In genomic region chr20:33947709-33948295, GRCh38 we compare ENCODE assay signal across 8 cellular contexts. TPM values are rescaled to one million over a fixed set of nuclear protein-coding genes. Genes with fewer than 3 reads are reported as not detected.
DNase-seq lines count a peak whose midpoint lies in the region; ATAC-seq and TF ChIP-seq lines count a peak whose summit lies in the region.

No MANE protein-coding gene starts in this region.

- H3K27ac ChIP-seq in heart right ventricle: no peak overlapping the region
- no peak overlapping the region for H3K27ac ChIP-seq in right cardiac atrium (ENCODE audit: low read length)

- peaks cover 5% of the 10 kb centered on the region for H3K36me3 Mint-ChIP-seq in activated CD4-positive, alpha-beta memory T cell treated with anti-CD3 and anti-CD28 coated beads, Interleukin-2, amount 10 ng/mL, durations not matched to agents 7 days and 5 days (ENCODE audit: low read depth)

- intact Hi-C loops in heart right ventricle (cut with DNase I): loop anchor here in 1 of 10 donors (10.0 kb wide), 1 partner anchor 127 kb away; no protein-coding TSS in a partner anchor
- intact Hi-C loops in right cardiac atrium (cut with DNase I): no loop called here

- TF ChIP-seq CTCF in heart right ventricle (IDR thresholded peaks at IDR 0.05) (peak; percentile 11 to 56 (median 47)), fibroblast of pulmonary artery (IDR thresholded peaks at IDR 0.05; ENCODE audit: low read length, missing control alignments) (peak; percentile 52)

- peaks cover 13% of the 10 kb centered on the region for H3K27me3 Mint-ChIP-seq in activated CD4-positive, alpha-beta memory T cell treated with anti-CD3 and anti-CD28 coated beads, Interleukin-2, amount 10 ng/mL, durations not matched to agents 7 days and 5 days

- WGBS in heart right ventricle, 2 donors: 45 to 49% methylated on average over 2 of the region's 2 CpGs
- 44% methylated on average over 2 of the region's 2 CpGs for WGBS in right cardiac atrium

- H3K27me3 ChIP-seq in heart right ventricle (no peaks in the 10 kb centered on the region), right cardiac atrium (ENCODE audit: control insufficient read depth, insufficient read depth) (no peaks in the 10 kb centered on the region)

- ATAC-seq in heart right ventricle (no peak), right cardiac atrium (no peak), HG03025 (IDR thresholded peaks at IDR 0.05; ENCODE audit: low FRiP score, unreplicated experiment) (no peak), GM18858 (IDR thresholded peaks at IDR 0.05; ENCODE audit: unreplicated experiment) (no peak)

- CTCF ChIA-PET in activated CD4-positive, alpha-beta memory T cell treated with anti-CD3 and anti-CD28 coated beads, Interleukin-2, amount 10 ng/mL, durations not matched to agents 7 days and 5 days (lab: Charles Lee): no interaction called here

- no peak for DNase-seq in heart right ventricle
- no peak for DNase-seq in right cardiac atrium
- DNase-seq in NCI-H446 treated with DMSO at 0.1 percent for 48 hours (lab: John Stamatoyannopoulos, UW): peak; percentile 6
- DNase-seq in activated CD4-positive, alpha-beta memory T cell treated with anti-CD3 and anti-CD28 coated beads, Interleukin-2, amount 10 ng/mL, durations not matched to agents 7 days and 5 days: peak; percentile 50
- peak; percentile 49 for DNase-seq in fibroblast of pulmonary artery (ENCODE audit: low read depth)
- peak; percentile 61 for DNase-seq in stimulated activated CD4-positive, alpha-beta T cell treated with anti-CD3 and anti-CD28 coated beads, Interleukin-15, amount 100 ng/mL, for 24 hours

- H3K4me1 ChIP-seq in heart right ventricle (no peaks in the 10 kb centered on the region), right cardiac atrium (ENCODE audit: control insufficient read depth, insufficient read depth, low read length) (no peaks in the 10 kb centered on the region)

- H3K9me3 ChIP-seq in heart right ventricle: peaks cover 0 to 29% (median 15%) of the 10 kb centered on the region in 11 donors
- H3K9me3 ChIP-seq in right cardiac atrium (ENCODE audit: control insufficient read depth, low read length): peaks cover 7% of the 10 kb centered on the region

- no peaks in the 10 kb centered on the region for H3K36me3 ChIP-seq in heart right ventricle

- peaks cover 27% of the 10 kb centered on the region for H3K9me3 Mint-ChIP-seq in activated CD4-positive, alpha-beta memory T cell treated with anti-CD3 and anti-CD28 coated beads, Interleukin-2, amount 10 ng/mL, durations not matched to agents 7 days and 5 days

- H3K4me3 ChIP-seq in heart right ventricle: no peak overlapping the region
- H3K4me3 ChIP-seq in right cardiac atrium (ENCODE audit: low read length): no peak overlapping the region
- no peak overlapping the region for H3K4me3 ChIP-seq in fibroblast of pulmonary artery (replicated peaks; ENCODE audit: low read depth, low read length)

- no peaks in the 10 kb centered on the region for H3K4me1 Mint-ChIP-seq in activated CD4-positive, alpha-beta memory T cell treated with anti-CD3 and anti-CD28 coated beads, Interleukin-2, amount 10 ng/mL, durations not matched to agents 7 days and 5 days

- H3K27ac Mint-ChIP-seq in activated CD4-positive, alpha-beta memory T cell treated with anti-CD3 and anti-CD28 coated beads, Interleukin-2, amount 10 ng/mL, durations not matched to agents 7 days and 5 days: no peak overlapping the region

- H3K4me3 Mint-ChIP-seq in activated CD4-positive, alpha-beta memory T cell treated with anti-CD3 and anti-CD28 coated beads, Interleukin-2, amount 10 ng/mL, durations not matched to agents 7 days and 5 days: no peak overlapping the region

- POLR2A ChIA-PET in activated CD4-positive, alpha-beta memory T cell treated with anti-CD3 and anti-CD28 coated beads, Interleukin-2, amount 10 ng/mL, durations not matched to agents 7 days and 5 days (lab: Charles Lee): no interaction called here

RNA-seq across cellular contexts. Expression of gene RALY, which starts 45.9 kb away (rescaled TPM):
- total RNA-seq in heart right ventricle (100 to 1,000 TPM in 9 of 10 donors, 10 to 100 TPM in 1; 84.3 to 125 (median 104) TPM), right cardiac atrium (100 to 1,000 TPM in 3 of 4 donors, 10 to 100 TPM in 1; 98.6 to 136 (median 110) TPM)
- polyA plus RNA-seq in heart right ventricle (100 to 1,000 TPM; 110 to 234 TPM), right cardiac atrium (137 TPM)
- 100 to 1,000 TPM; 204 to 209 TPM for total RNA-seq in activated CD4-positive, alpha-beta memory T cell treated with anti-CD3 and anti-CD28 coated beads, Interleukin-2, amount 10 ng/mL, durations not matched to agents 7 days and 5 days

Comparison
In these comparisons a context has a peak if more than half of its experiments do, and no peak if none do; other contexts are left out.
1. DNase-seq: peak in NCI-H446 treated with DMSO at 0.1 percent for 48 hours (single experiment), activated CD4-positive, alpha-beta memory T cell treated with anti-CD3 and anti-CD28 coated beads, Interleukin-2, amount 10 ng/mL, durations not matched to agents 7 days and 5 days (single experiment), fibroblast of pulmonary artery (single experiment) and stimulated activated CD4-positive, alpha-beta T cell treated with anti-CD3 and anti-CD28 coated beads, Interleukin-15, amount 100 ng/mL, for 24 hours (single experiment); none in heart right ventricle (0 of 2) and right cardiac atrium (0 of 3).